ENCODE assay signal across 8 cellular contexts in the genomic region with DNA sequence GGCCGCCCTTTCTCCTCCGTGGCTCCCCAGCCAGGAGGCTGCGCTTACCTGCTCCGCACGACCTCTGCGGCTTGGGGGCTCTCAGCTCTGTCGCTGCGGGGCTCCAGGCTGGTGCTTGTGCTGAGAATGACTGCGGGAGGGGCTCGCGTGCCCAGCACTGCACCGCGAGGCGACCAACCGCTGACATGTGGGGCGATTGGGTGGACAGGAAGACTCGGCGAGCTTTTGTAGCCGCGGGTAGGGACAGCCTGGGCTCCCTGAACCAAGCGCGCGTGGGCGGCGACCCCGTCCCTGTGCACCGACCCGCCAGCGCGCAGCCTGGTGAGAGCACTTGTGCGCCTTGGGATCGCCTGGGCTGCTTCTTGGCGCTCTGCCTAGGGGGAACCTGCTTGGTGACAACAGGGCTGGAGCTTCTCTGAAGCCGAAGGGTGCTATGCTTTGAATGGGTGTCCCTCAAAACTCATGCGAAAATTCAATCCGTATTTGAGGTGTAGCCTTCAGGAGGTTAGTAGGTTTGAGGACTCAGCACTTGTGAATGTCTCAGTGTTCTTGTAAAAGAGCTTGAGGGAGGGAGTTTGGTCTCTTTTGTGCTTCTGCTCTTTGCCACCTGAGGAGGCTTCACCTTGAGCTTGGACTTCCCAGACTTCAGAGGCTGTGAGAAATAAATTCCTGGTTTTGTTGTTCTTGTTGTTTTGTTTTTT. TPM values are rescaled to one million over a fixed set of nuclear protein-coding genes. Genes with fewer than 3 reads are reported as not detected.
DNase-seq lines count a peak whose midpoint lies in the region; ATAC-seq and TF ChIP-seq lines count a peak whose summit lies in the region.

No MANE protein-coding gene starts in this region.

- H4K8ac ChIP-seq in mesenchymal stem cell (ENCODE audit: low read length), result no peak overlapping the region

- no peak overlapping the region for H3K23ac ChIP-seq in mesenchymal stem cell (ENCODE audit: low read length in 2 of 2)

- H2BK15ac ChIP-seq in mesenchymal stem cell (ENCODE audit: low read depth, poor library complexity, severe bottlenecking), result no peak overlapping the region

- H3K36me3 ChIP-seq in breast epithelium (no peaks in the 10 kb centered on the region), mesenchymal stem cell (ENCODE audit: control insufficient read depth in 1 of 2, insufficient read depth in 2 of 2, low read depth in 1 of 2, low read length in 2 of 2) (no peaks in the 10 kb centered on the region)

- H3K4ac ChIP-seq in mesenchymal stem cell (ENCODE audit: low read depth in 1 of 2, low read length in 2 of 2), result no peak overlapping the region

- peak overlapping the region in 1 of 2 experiments; percentile 36 for H3K14ac ChIP-seq in mesenchymal stem cell (ENCODE audit: low read length in 2 of 2)

- peaks cover 0 to 11% of the 10 kb centered on the region in 2 donors for H3K27me3 ChIP-seq in breast epithelium
- H3K27me3 ChIP-seq in mesenchymal stem cell (ENCODE audit: control insufficient read depth in 1 of 2, insufficient read depth in 1 of 2, low read length in 2 of 2), result peaks cover 13 to 47% of the 10 kb centered on the region in 2 experiments

- peak overlapping the region; percentile 9 for H3K9ac ChIP-seq in mesenchymal stem cell (ENCODE audit: low read length)

- H3K9me3 ChIP-seq in breast epithelium (peaks cover 0 to 8% of the 10 kb centered on the region in 2 donors), mesenchymal stem cell (ENCODE audit: control insufficient read depth, low read length) (peaks cover 15% of the 10 kb centered on the region)

- H3K79me1 ChIP-seq in mesenchymal stem cell (replicated peaks; ENCODE audit: low read length, poor library complexity, severe bottlenecking), result no peaks in the 10 kb centered on the region

- peak overlapping the region; percentile 11 for H2AFZ ChIP-seq in mesenchymal stem cell (ENCODE audit: low read depth, low read length)

- peak overlapping the region; percentile 3 to 33 for H3K18ac ChIP-seq in mesenchymal stem cell (ENCODE audit: low read depth in 1 of 2, low read length in 2 of 2)

- peak; percentile 61 for ATAC-seq in HG03432 (IDR thresholded peaks at IDR 0.05; ENCODE audit: unreplicated experiment)

- TF ChIP-seq CTCF in GM12865 (IDR thresholded peaks at IDR 0.05; ENCODE audit: insufficient read depth, low read depth, low read length, missing control alignments) (no peak), breast epithelium (IDR thresholded peaks at IDR 0.05) (no peak)

- no peak overlapping the region for H2AK5ac ChIP-seq in mesenchymal stem cell (ENCODE audit: low read length, severe bottlenecking)

- WGBS in mesenchymal stem cell, result 6% methylated on average over 36 of the region's 36 CpGs

- H2BK12ac ChIP-seq in mesenchymal stem cell (ENCODE audit: low read length in 2 of 2), result no peak overlapping the region

- H4K91ac ChIP-seq in mesenchymal stem cell (ENCODE audit: low read length), result no peak overlapping the region

- no peak for TF ChIP-seq POLR2A in breast epithelium (IDR thresholded peaks at IDR 0.05)

- no peak overlapping the region for H2BK120ac ChIP-seq in mesenchymal stem cell (ENCODE audit: low read depth, low read length)

- intact Hi-C loops in breast epithelium (cut with DNase I; ENCODE audit: low total_unique reads), result no loop called here

- peaks cover 0 to 2% of the 10 kb centered on the region in 2 donors for H3K4me1 ChIP-seq in breast epithelium
- H3K4me1 ChIP-seq in mesenchymal stem cell (ENCODE audit: control insufficient read depth, insufficient read depth, low read depth, low read length), result peaks cover 5% of the 10 kb centered on the region

- DNase-seq in GM12865 (ENCODE audit: low read depth) (no peak), breast epithelium (ENCODE audit: low spot score in 2 of 2) (peak; percentile 24 to 60), mesenchymal stem cell (peak; percentile 17), HPDE6-E6E7 (ENCODE audit: extremely low spot score) (no peak), NCI-H1436 (lab: John Stamatoyannopoulos, UW) (no peak), NCI-H1048 (lab: John Stamatoyannopoulos, UW) (no peak), GOT3 (lab: John Stamatoyannopoulos, UW) (no peak)

- H3K4me2 ChIP-seq in mesenchymal stem cell (ENCODE audit: low read length, poor library complexity, severe bottlenecking), result peak overlapping the region; percentile 88

- no peak overlapping the region for H3K27ac ChIP-seq in breast epithelium
- no peak overlapping the region for H3K27ac ChIP-seq in mesenchymal stem cell (ENCODE audit: low read length, poor library complexity, severe bottlenecking)

- H2BK5ac ChIP-seq in mesenchymal stem cell (ENCODE audit: low read depth, low read length, poor library complexity, severe bottlenecking), result no peak overlapping the region

- peak overlapping the region; percentile 7; the same call in 1 of the 2 replicates for H3K4me3 ChIP-seq in GM12865 (ENCODE audit: low read depth, low read length)
- peak overlapping the region; percentile 15 to 59 (median 39) for H3K4me3 ChIP-seq in breast epithelium
- H3K4me3 ChIP-seq in mesenchymal stem cell (ENCODE audit: insufficient read depth in 1 of 2, low read depth in 1 of 2, low read length in 2 of 2), result peak overlapping the region; percentile 35 to 73

RNA-seq across cellular contexts. Expression of a gene that starts 50.4 kb away (rescaled TPM):
- total RNA-seq in breast epithelium, result under 1 TPM in 1 of 3 donors, not detected in 2; 0.98 TPM
- polyA plus RNA-seq in mesenchymal stem cell (2013, experiment 1 of 2), result 1.8 TPM
- polyA plus RNA-seq in mesenchymal stem cell (2013, experiment 2 of 2), result 1.7 TPM

Comparison
In these comparisons a context has a peak if more than half of its experiments do, and no peak if none do; other contexts are left out.
1. DNase-seq: peak in breast epithelium (2 of 2) and mesenchymal stem cell (single experiment); none in GM12865 (single experiment), HPDE6-E6E7 (single experiment), NCI-H1436 (single experiment), NCI-H1048 (single experiment) and GOT3 (single experiment).
2. Peak in every context shown above with its lines, with median percentiles within 50 percentile points of each other: H3K4me3 ChIP-seq.